20 cellular contexts compared by ENCODE assay signal in genomic region chr15:101078669-101079323, GRCh38.
"Had no signal": no experiment of that assay in that cellular context is flagged by ENCODE, and none has a peak within 500 bp of the region (broad histone marks: within the 10 kb centered on the region; RNA-seq: fewer than 3 reads in every experiment).

No MANE protein-coding gene starts in this region.

- H3K4me1 Mint-ChIP-seq: activated CD4-positive, alpha-beta memory T cell treated with anti-CD3 and anti-CD28 coated beads, Interleukin-2, amount 10 ng/mL, durations not matched to agents 7 days and 5 days; activated CD8-positive, alpha-beta memory T cell treated with anti-CD3 and anti-CD28 coated beads, Interleukin-2, amount 10 ng/mL, durations not matched to agents 7 days and 5 days; activated naive CD8-positive, alpha-beta T cell treated with anti-CD3 and anti-CD28 coated beads, Interleukin-2, amount 10 ng/mL, durations not matched to agents 7 days and 5 days; activated T-helper 17 cell treated with anti-CD3 and anti-CD28 coated beads, Interleukin-2, amount 50 U/mL, for 72 hours; stimulated activated effector memory CD8-positive, alpha-beta T cell treated with anti-CD3 and anti-CD28 coated beads, Interleukin-12 subunit alpha, Interleukin-12 subunit beta, amount 100 ng/mL, for 72 hours had no signal

- H3K27ac ChIP-seq: brain microvascular endothelial cell, foreskin keratinocyte, pancreas, right lobe of liver, thoracic aorta had no signal

- H3K4me3 ChIP-seq: pancreas, right lobe of liver, smooth muscle cell, thoracic aorta had no signal

- H3K27ac Mint-ChIP-seq: activated CD4-positive, alpha-beta memory T cell treated with anti-CD3 and anti-CD28 coated beads, Interleukin-2, amount 10 ng/mL, durations not matched to agents 7 days and 5 days; activated CD8-positive, alpha-beta memory T cell treated with anti-CD3 and anti-CD28 coated beads, Interleukin-2, amount 10 ng/mL, durations not matched to agents 7 days and 5 days; activated naive CD8-positive, alpha-beta T cell treated with anti-CD3 and anti-CD28 coated beads, Interleukin-2, amount 10 ng/mL, durations not matched to agents 7 days and 5 days; activated T-helper 17 cell treated with anti-CD3 and anti-CD28 coated beads, Interleukin-2, amount 50 U/mL, for 72 hours; stimulated activated effector memory CD8-positive, alpha-beta T cell treated with anti-CD3 and anti-CD28 coated beads, Interleukin-12 subunit alpha, Interleukin-12 subunit beta, amount 100 ng/mL, for 72 hours; T-helper 2 cell treated with Interferon-gamma antibody and Interleukin-4, amounts not matched to agents 5 μg/mL and 100 μg/mL, for 36 hours had no signal

- ATAC-seq: activated CD8-positive, alpha-beta memory T cell treated with anti-CD3 and anti-CD28 coated beads, Interleukin-2, amount 10 ng/mL, durations not matched to agents 7 days and 5 days; activated T-helper 17 cell treated with anti-CD3 and anti-CD28 coated beads, Interleukin-2, amount 50 U/mL, for 72 hours; foreskin keratinocyte; left ventricle myocardium superior; pancreas; stimulated activated effector memory CD8-positive, alpha-beta T cell treated with anti-CD3 and anti-CD28 coated beads, Interleukin-12 subunit alpha, Interleukin-12 subunit beta, amount 100 ng/mL, for 72 hours had no signal

- H3K36me3 Mint-ChIP-seq: activated CD8-positive, alpha-beta memory T cell treated with anti-CD3 and anti-CD28 coated beads, Interleukin-2, amount 10 ng/mL, durations not matched to agents 7 days and 5 days; activated naive CD8-positive, alpha-beta T cell treated with anti-CD3 and anti-CD28 coated beads, Interleukin-2, amount 10 ng/mL, durations not matched to agents 7 days and 5 days; stimulated activated effector memory CD8-positive, alpha-beta T cell treated with anti-CD3 and anti-CD28 coated beads, Interleukin-12 subunit alpha, Interleukin-12 subunit beta, amount 100 ng/mL, for 72 hours had no signal

- H3K36me3 ChIP-seq: brain microvascular endothelial cell, pancreas, right lobe of liver, thoracic aorta had no signal

- H3K4me1 ChIP-seq: foreskin keratinocyte, pancreas, right lobe of liver had no signal

- H3K9me3 ChIP-seq: pancreas, right lobe of liver, thoracic aorta had no signal

- H3K9me3 Mint-ChIP-seq: activated CD4-positive, alpha-beta memory T cell treated with anti-CD3 and anti-CD28 coated beads, Interleukin-2, amount 10 ng/mL, durations not matched to agents 7 days and 5 days; activated naive CD8-positive, alpha-beta T cell treated with anti-CD3 and anti-CD28 coated beads, Interleukin-2, amount 10 ng/mL, durations not matched to agents 7 days and 5 days; activated T-helper 17 cell treated with anti-CD3 and anti-CD28 coated beads, Interleukin-2, amount 50 U/mL, for 72 hours; stimulated activated effector memory CD8-positive, alpha-beta T cell treated with anti-CD3 and anti-CD28 coated beads, Interleukin-12 subunit alpha, Interleukin-12 subunit beta, amount 100 ng/mL, for 72 hours; T-helper 2 cell treated with Interferon-gamma antibody and Interleukin-4, amounts not matched to agents 5 μg/mL and 100 μg/mL, for 36 hours had no signal

- DNase-seq: activated CD4-positive, alpha-beta memory T cell treated with anti-CD3 and anti-CD28 coated beads, Interleukin-2, amount 10 ng/mL, durations not matched to agents 7 days and 5 days; activated CD4-positive, alpha-beta T cell treated with anti-CD3 and anti-CD28 coated beads for 48 hours; activated CD4-positive, CD25-positive, alpha-beta regulatory T cell; activated CD8-positive, alpha-beta memory T cell treated with anti-CD3 and anti-CD28 coated beads, Interleukin-2, amount 10 ng/mL, durations not matched to agents 7 days and 5 days; activated naive CD4-positive, alpha-beta T cell treated with Interleukin-2 at 50 U/mL for 16 hours; activated naive CD8-positive, alpha-beta T cell treated with anti-CD3 and anti-CD28 coated beads, Interleukin-2, amount 10 ng/mL, durations not matched to agents 7 days and 5 days; brain microvascular endothelial cell; central memory CD4-positive, alpha-beta T cell; foreskin keratinocyte; glutamatergic neuron; hippocampal formation; left ventricle myocardium superior; pancreas; right lobe of liver; stimulated activated CD4-positive, alpha-beta T cell treated with anti-CD3 and anti-CD28 coated beads, Interleukin-4, amount 100 ng/mL, for 24 hours had no signal

- H3K4me3 Mint-ChIP-seq: activated CD4-positive, alpha-beta memory T cell treated with anti-CD3 and anti-CD28 coated beads, Interleukin-2, amount 10 ng/mL, durations not matched to agents 7 days and 5 days; activated CD8-positive, alpha-beta memory T cell treated with anti-CD3 and anti-CD28 coated beads, Interleukin-2, amount 10 ng/mL, durations not matched to agents 7 days and 5 days; activated naive CD8-positive, alpha-beta T cell treated with anti-CD3 and anti-CD28 coated beads, Interleukin-2, amount 10 ng/mL, durations not matched to agents 7 days and 5 days; activated T-helper 17 cell treated with anti-CD3 and anti-CD28 coated beads, Interleukin-2, amount 50 U/mL, for 72 hours; stimulated activated effector memory CD8-positive, alpha-beta T cell treated with anti-CD3 and anti-CD28 coated beads, Interleukin-12 subunit alpha, Interleukin-12 subunit beta, amount 100 ng/mL, for 72 hours; T-helper 2 cell treated with Interferon-gamma antibody and Interleukin-4, amounts not matched to agents 5 μg/mL and 100 μg/mL, for 36 hours had no signal

- H3K27me3 ChIP-seq: brain microvascular endothelial cell, foreskin keratinocyte, pancreas, right lobe of liver had no signal
